Comparison of ENCODE assay signal across 8 cellular contexts in genomic region chr2:206250041-206250897, GRCh38. TPM values are rescaled to one million over a fixed set of nuclear protein-coding genes. Genes with fewer than 3 reads are reported as not detected.
A peak's percentile ranks its signal among the peaks of the same experiment; 100 is the strongest.
DNase-seq lines count a peak whose midpoint lies in the region; ATAC-seq and TF ChIP-seq lines count a peak whose summit lies in the region.

No MANE protein-coding gene starts in this region.

- peaks cover 51% of the 10 kb centered on the region for H3K27me3 Mint-ChIP-seq in activated T-helper 1 cell treated with anti-CD3 and anti-CD28 coated beads, Interleukin-12 subunit alpha, Interleukin-12 subunit beta, Interleukin-2, Interleukin-4 antibody, amounts not matched to agents 30 ng/mL and 10 ng/mL and 1 ng/mL, durations not matched to agents 14 hours and 24 hours and 36 hours (ENCODE audit: insufficient read depth)

- H3K4me1 ChIP-seq in effector memory CD4-positive, alpha-beta T cell (ENCODE audit: control insufficient read depth, insufficient read depth, low read length, poor library complexity, severe bottlenecking) = no peaks in the 10 kb centered on the region

- H3K27ac Mint-ChIP-seq in activated T-helper 1 cell treated with anti-CD3 and anti-CD28 coated beads, Interleukin-12 subunit alpha, Interleukin-12 subunit beta, Interleukin-2, Interleukin-4 antibody, amounts not matched to agents 30 ng/mL and 10 ng/mL and 1 ng/mL, durations not matched to agents 14 hours and 24 hours and 36 hours = no peak overlapping the region

- H3K9me3 ChIP-seq in effector memory CD4-positive, alpha-beta T cell (ENCODE audit: control insufficient read depth, low read length) = peaks cover 3% of the 10 kb centered on the region

- no peak overlapping the region for H3K27ac ChIP-seq in effector memory CD4-positive, alpha-beta T cell (ENCODE audit: insufficient read depth, low read length, poor library complexity, severe bottlenecking)

- H3K9me3 Mint-ChIP-seq in activated T-helper 1 cell treated with anti-CD3 and anti-CD28 coated beads, Interleukin-12 subunit alpha, Interleukin-12 subunit beta, Interleukin-2, Interleukin-4 antibody, amounts not matched to agents 30 ng/mL and 10 ng/mL and 1 ng/mL, durations not matched to agents 14 hours and 24 hours and 36 hours = peaks cover 8% of the 10 kb centered on the region

- H3K4me3 Mint-ChIP-seq in activated T-helper 1 cell treated with anti-CD3 and anti-CD28 coated beads, Interleukin-12 subunit alpha, Interleukin-12 subunit beta, Interleukin-2, Interleukin-4 antibody, amounts not matched to agents 30 ng/mL and 10 ng/mL and 1 ng/mL, durations not matched to agents 14 hours and 24 hours and 36 hours = peak overlapping the region; percentile 76

- peak overlapping the region; percentile 50 for H3K4me3 ChIP-seq in AG10803 (ENCODE audit: low read length)
- H3K4me3 ChIP-seq in effector memory CD4-positive, alpha-beta T cell (ENCODE audit: insufficient read depth, low read depth, low read length, poor library complexity, severe bottlenecking) = no peak overlapping the region

- no peaks in the 10 kb centered on the region for H3K36me3 ChIP-seq in effector memory CD4-positive, alpha-beta T cell (ENCODE audit: control insufficient read depth, insufficient read depth, low read length)

- TF ChIP-seq CTCF in AG10803 (conservative IDR thresholded peaks at IDR 0.05; ENCODE audit: low read length) = peak; percentile 21; the same call in 1 of the 2 replicates

- DNase-seq in AG10803 (ENCODE audit: low read depth) (peak; percentile 6), left kidney (ENCODE audit: low read depth, low spot score) (peak; percentile 49), amygdala (lab: John Stamatoyannopoulos, UW) (no peak)
- no peak for DNase-seq in activated T-helper 1 cell treated with anti-CD3 and anti-CD28 coated beads, Interleukin-12 subunit alpha, Interleukin-12 subunit beta, Interleukin-2, Interleukin-4 antibody, amounts not matched to agents 30 ng/mL and 10 ng/mL and 1 ng/mL, durations not matched to agents 14 hours and 24 hours and 36 hours (ENCODE audit: low spot score)
- no peak for DNase-seq in effector memory CD4-positive, alpha-beta T cell

- H3K36me3 Mint-ChIP-seq in activated T-helper 1 cell treated with anti-CD3 and anti-CD28 coated beads, Interleukin-12 subunit alpha, Interleukin-12 subunit beta, Interleukin-2, Interleukin-4 antibody, amounts not matched to agents 30 ng/mL and 10 ng/mL and 1 ng/mL, durations not matched to agents 14 hours and 24 hours and 36 hours (ENCODE audit: low read depth) = no peaks in the 10 kb centered on the region

- ATAC-seq in GM21515 (IDR thresholded peaks at IDR 0.05; ENCODE audit: unreplicated experiment) (peak; percentile 48), HG03139 (IDR thresholded peaks at IDR 0.05; ENCODE audit: unreplicated experiment) (no peak)
- ATAC-seq in activated CD4-positive, CD25-positive, alpha-beta regulatory T cell treated with anti-CD3 and anti-CD28 coated beads, Interleukin-2, amount 50 U/mL, for 24 hours = no peak

- intact Hi-C loops in activated T-helper 1 cell treated with anti-CD3 and anti-CD28 coated beads, Interleukin-12 subunit alpha, Interleukin-12 subunit beta, Interleukin-2, Interleukin-4 antibody, amounts not matched to agents 30 ng/mL and 10 ng/mL and 1 ng/mL, durations not matched to agents 14 hours and 24 hours and 36 hours (cut with micrococcal nuclease) = no loop called here

- H3K4me1 Mint-ChIP-seq in activated T-helper 1 cell treated with anti-CD3 and anti-CD28 coated beads, Interleukin-12 subunit alpha, Interleukin-12 subunit beta, Interleukin-2, Interleukin-4 antibody, amounts not matched to agents 30 ng/mL and 10 ng/mL and 1 ng/mL, durations not matched to agents 14 hours and 24 hours and 36 hours (ENCODE audit: low read depth) = peaks cover 12% of the 10 kb centered on the region

- H3K27me3 ChIP-seq in effector memory CD4-positive, alpha-beta T cell (replicated peaks; ENCODE audit: control insufficient read depth, insufficient read depth, low read length, poor library complexity, severe bottlenecking) = peaks cover 8% of the 10 kb centered on the region

RNA-seq across cellular contexts. Expression of gene ZDBF2, which starts 24.2 kb away (rescaled TPM):
- 9.3 and 11.4 TPM in 2 replicates for total RNA-seq in activated T-helper 1 cell treated with anti-CD3 and anti-CD28 coated beads, Interleukin-12 subunit alpha, Interleukin-12 subunit beta, Interleukin-2, Interleukin-4 antibody, amounts not matched to agents 30 ng/mL and 10 ng/mL and 1 ng/mL, durations not matched to agents 14 hours and 24 hours and 36 hours

Comparison
In these comparisons a context has a peak if more than half of its experiments do, and no peak if none do; other contexts are left out.
1. DNase-seq: peak in AG10803 (single experiment) and left kidney (single experiment); none in activated T-helper 1 cell treated with anti-CD3 and anti-CD28 coated beads, Interleukin-12 subunit alpha, Interleukin-12 subunit beta, Interleukin-2, Interleukin-4 antibody, amounts not matched to agents 30 ng/mL and 10 ng/mL and 1 ng/mL, durations not matched to agents 14 hours and 24 hours and 36 hours (single experiment), amygdala (0 of 56) and effector memory CD4-positive, alpha-beta T cell (0 of 3).